Comparison of ENCODE assay signal across 18 cellular contexts in genomic region chr15:58626378-58626777, GRCh38.
A peak's percentile ranks its signal among the peaks of the same experiment; 100 is the strongest.
DNase-seq lines count a peak whose midpoint lies in the region; ATAC-seq and TF ChIP-seq lines count a peak whose summit lies in the region.
"Had no signal": no experiment of that assay in that cellular context is flagged by ENCODE, and none has a peak within 500 bp of the region (broad histone marks: within the 10 kb centered on the region; RNA-seq: fewer than 3 reads in every experiment).

No MANE protein-coding gene starts in this region.

- no peak overlapping the region for H3K4me2 ChIP-seq in SK-N-SH
- H3K4me2 ChIP-seq: BLaER1, KMS-11 had no signal

- peaks cover 41% of the 10 kb centered on the region for H3K4me1 Mint-ChIP-seq in activated T-cell treated with anti-CD3 and anti-CD28 coated beads, Interleukin-2, amount 50 U/mL, for 72 hours (ENCODE audit: low read depth)
- H3K4me1 Mint-ChIP-seq in activated T-cell treated with anti-CD3 and anti-CD28 coated beads, Interleukin-2, amount 50 U/mL, for 4 hours (ENCODE audit: low read depth), result peaks cover 72% of the 10 kb centered on the region
- peaks cover 69 to 88% (median 84%) of the 10 kb centered on the region in 3 donors for H3K4me1 Mint-ChIP-seq in CD8-positive, alpha-beta memory T cell
- peaks cover 70% of the 10 kb centered on the region for H3K4me1 Mint-ChIP-seq in central memory CD8-positive, alpha-beta T cell
- H3K4me1 Mint-ChIP-seq in natural killer cell treated with Interleukin-12 subunit alpha and Interleukin-12 subunit beta and Interleukin-15 and Interleukin-18, amount 100 ng/mL, for 72 hours (ENCODE audit: low read depth in 2 of 2), result peaks cover 53 to 66% of the 10 kb centered on the region in 2 donors
- H3K4me1 Mint-ChIP-seq in stimulated activated naive B cell treated with anti-CD40 and anti-IgM and Interleukin-4, amounts not matched to agents 10 μg/mL and 1 μg/mL and 100 μg/mL, for 72 hours, result peaks cover 16 to 31% of the 10 kb centered on the region in 2 donors

- no peak for ATAC-seq in activated T-cell treated with anti-CD3 and anti-CD28 coated beads, Interleukin-2, amount 50 U/mL, for 72 hours (replicated peaks in 1 of 2)
- no peak for ATAC-seq in activated T-cell treated with anti-CD3 and anti-CD28 coated beads, Interleukin-2, amount 50 U/mL, for 4 hours
- no peak for ATAC-seq in central memory CD8-positive, alpha-beta T cell (replicated peaks; ENCODE audit: extremely low read depth, poor library complexity, severe bottlenecking)
- no peak for ATAC-seq in natural killer cell treated with Interleukin-12 subunit alpha and Interleukin-12 subunit beta and Interleukin-15 and Interleukin-18, amount 100 ng/mL, for 72 hours
- no peak for ATAC-seq in foreskin keratinocyte
- no peak for ATAC-seq in stimulated activated naive B cell treated with anti-CD40 and anti-IgM and Interleukin-4, amounts not matched to agents 10 μg/mL and 1 μg/mL and 100 μg/mL, for 72 hours (replicated peaks)

- H3K9me3 ChIP-seq in CD8-positive, alpha-beta memory T cell (ENCODE audit: low read length), result no peaks in the 10 kb centered on the region
- H3K9me3 ChIP-seq in SK-N-SH, result no peaks in the 10 kb centered on the region

- POLR2A ChIA-PET in CD8-positive, alpha-beta memory T cell (lab: Charles Lee), result no interaction called here
- POLR2A ChIA-PET in SK-N-SH (lab: Yijun Ruan, JAX), result no interaction called here

- H3K4me1 ChIP-seq in CD8-positive, alpha-beta memory T cell (ENCODE audit: insufficient read depth, low read length), result peaks cover 30% of the 10 kb centered on the region
- peaks cover 2 to 7% of the 10 kb centered on the region in 2 experiments; a peak in 2 of 4 replicates for H3K4me1 ChIP-seq in SK-N-SH (ENCODE audit: control insufficient read depth in 1 of 2, insufficient read depth in 2 of 2, low read depth in 1 of 2, low read length in 1 of 2)
- no peaks in the 10 kb centered on the region for H3K4me1 ChIP-seq in foreskin keratinocyte

- WGBS in SK-N-SH (ENCODE audit: low lambda C conversion rate), result 97% methylated on average over 3 of the region's 3 CpGs

- peaks cover 11 to 31% of the 10 kb centered on the region in 2 donors for H3K36me3 Mint-ChIP-seq in activated T-cell treated with anti-CD3 and anti-CD28 coated beads, Interleukin-2, amount 50 U/mL, for 72 hours (ENCODE audit: insufficient read depth in 2 of 2)
- H3K36me3 Mint-ChIP-seq in activated T-cell treated with anti-CD3 and anti-CD28 coated beads, Interleukin-2, amount 50 U/mL, for 4 hours (ENCODE audit: insufficient read depth), result peaks cover 36% of the 10 kb centered on the region
- peaks cover 23 to 53% (median 30%) of the 10 kb centered on the region in 3 donors for H3K36me3 Mint-ChIP-seq in CD8-positive, alpha-beta memory T cell
- peaks cover 5% of the 10 kb centered on the region for H3K36me3 Mint-ChIP-seq in central memory CD8-positive, alpha-beta T cell (ENCODE audit: insufficient read depth)
- H3K36me3 Mint-ChIP-seq in natural killer cell treated with Interleukin-12 subunit alpha and Interleukin-12 subunit beta and Interleukin-15 and Interleukin-18, amount 100 ng/mL, for 72 hours, result peaks cover 26% of the 10 kb centered on the region
- H3K36me3 Mint-ChIP-seq in stimulated activated naive B cell treated with anti-CD40 and anti-IgM and Interleukin-4, amounts not matched to agents 10 μg/mL and 1 μg/mL and 100 μg/mL, for 72 hours, result peaks cover 27 to 44% of the 10 kb centered on the region in 2 donors

- H3K27me3 ChIP-seq in CD8-positive, alpha-beta memory T cell (ENCODE audit: insufficient read depth, low read length, poor library complexity, severe bottlenecking), result no peaks in the 10 kb centered on the region
- H3K27me3 ChIP-seq in SK-N-SH (ENCODE audit: insufficient read depth) (no peaks in the 10 kb centered on the region), foreskin keratinocyte (no peaks in the 10 kb centered on the region)
- H3K27me3 ChIP-seq: BLaER1 had no signal

- no peak overlapping the region for H3K27ac ChIP-seq in CD8-positive, alpha-beta memory T cell (ENCODE audit: low read depth, low read length)
- H3K27ac ChIP-seq in SK-N-SH (ENCODE audit: low read depth in 2 of 2, low read length in 1 of 2) (no peak overlapping the region), foreskin keratinocyte (no peak overlapping the region)
- H3K27ac ChIP-seq: BLaER1, KMS-11 had no signal

- TF ChIP-seq CTCF in SK-N-SH (IDR thresholded peaks at IDR 0.05) (no peak), foreskin keratinocyte (conservative IDR thresholded peaks at IDR 0.05) (no peak)

- H3K4me3 ChIP-seq in CD8-positive, alpha-beta memory T cell (ENCODE audit: low read length), result no peak overlapping the region
- no peak overlapping the region for H3K4me3 ChIP-seq in SK-N-SH (ENCODE audit: low read depth in 2 of 2, low read length in 1 of 2)
- H3K4me3 ChIP-seq: BLaER1 had no signal

- peaks cover 4% of the 10 kb centered on the region for H3K36me3 ChIP-seq in CD8-positive, alpha-beta memory T cell (ENCODE audit: insufficient read depth, low read length)
- H3K36me3 ChIP-seq in SK-N-SH (replicated peaks in 1 of 2; ENCODE audit: control insufficient read depth in 1 of 2, insufficient read depth in 2 of 2, low read length in 1 of 2), result peaks cover 21 to 31% of the 10 kb centered on the region in 2 experiments

- CTCF ChIA-PET in CD8-positive, alpha-beta memory T cell (lab: Charles Lee), result no interaction called here
- CTCF ChIA-PET in SK-N-SH (lab: Yijun Ruan, JAX), result no interaction called here

- H3K79me2 ChIP-seq in SK-N-SH (ENCODE audit: insufficient read depth), result no peaks in the 10 kb centered on the region

- TF ChIP-seq EP300 in SK-N-SH (IDR thresholded peaks at IDR 0.05; ENCODE audit: borderline replicate concordance in 1 of 2, low read depth in 1 of 2, low read length in 1 of 2), result no peak

- no peaks in the 10 kb centered on the region for H3F3A ChIP-seq in SK-N-SH (replicated peaks; ENCODE audit: insufficient read depth)

- no peak for TF ChIP-seq RAD21 in SK-N-SH (IDR thresholded peaks at IDR 0.05; ENCODE audit: low read length)

- DNase-seq in activated T-cell treated with anti-CD3 and anti-CD28 coated beads, Interleukin-2, amount 50 U/mL, for 72 hours, result no peak
- no peak for DNase-seq in activated T-cell treated with anti-CD3 and anti-CD28 coated beads, Interleukin-2, amount 50 U/mL, for 4 hours
- DNase-seq in CD8-positive, alpha-beta memory T cell, result no peak
- DNase-seq in central memory CD8-positive, alpha-beta T cell (ENCODE audit: low spot score in 2 of 2), result no peak
- no peak for DNase-seq in natural killer cell treated with Interleukin-12 subunit alpha and Interleukin-12 subunit beta and Interleukin-15 and Interleukin-18, amount 100 ng/mL, for 72 hours (ENCODE audit: low spot score)
- DNase-seq in SK-N-SH (no peak), foreskin keratinocyte (no peak)
- no peak for DNase-seq in stimulated activated naive B cell treated with anti-CD40 and anti-IgM and Interleukin-4, amounts not matched to agents 10 μg/mL and 1 μg/mL and 100 μg/mL, for 72 hours
- DNase-seq: DMS79 treated with DMSO at 0.1 percent for 48 hours, MV-4-11, NCI-H187, NCI-H2227 treated with DMSO at 0.1 percent for 48 hours, NCI-H524, NCI-H82, OCI-M1, Right ventricle myocardium superior had no signal

- peaks cover 0 to 2% of the 10 kb centered on the region in 2 donors for H3K9me3 Mint-ChIP-seq in activated T-cell treated with anti-CD3 and anti-CD28 coated beads, Interleukin-2, amount 50 U/mL, for 72 hours
- no peaks in the 10 kb centered on the region for H3K9me3 Mint-ChIP-seq in activated T-cell treated with anti-CD3 and anti-CD28 coated beads, Interleukin-2, amount 50 U/mL, for 4 hours
- peaks cover 0 to 3% (median 0%) of the 10 kb centered on the region in 5 donors for H3K9me3 Mint-ChIP-seq in CD8-positive, alpha-beta memory T cell
- no peaks in the 10 kb centered on the region for H3K9me3 Mint-ChIP-seq in central memory CD8-positive, alpha-beta T cell
- H3K9me3 Mint-ChIP-seq in natural killer cell treated with Interleukin-12 subunit alpha and Interleukin-12 subunit beta and Interleukin-15 and Interleukin-18, amount 100 ng/mL, for 72 hours, result peaks cover 3% of the 10 kb centered on the region
- no peaks in the 10 kb centered on the region for H3K9me3 Mint-ChIP-seq in stimulated activated naive B cell treated with anti-CD40 and anti-IgM and Interleukin-4, amounts not matched to agents 10 μg/mL and 1 μg/mL and 100 μg/mL, for 72 hours

- no peak overlapping the region for H2AFZ ChIP-seq in SK-N-SH (ENCODE audit: low read depth)

- no peaks in the 10 kb centered on the region for H3K9me2 ChIP-seq in SK-N-SH

- no peaks in the 10 kb centered on the region for H4K20me1 ChIP-seq in SK-N-SH (ENCODE audit: insufficient read depth)
- H4K20me1 ChIP-seq: BLaER1 had no signal

- H3K27me3 Mint-ChIP-seq in activated T-cell treated with anti-CD3 and anti-CD28 coated beads, Interleukin-2, amount 50 U/mL, for 72 hours (ENCODE audit: low read depth), result no peaks in the 10 kb centered on the region
- no peaks in the 10 kb centered on the region for H3K27me3 Mint-ChIP-seq in activated T-cell treated with anti-CD3 and anti-CD28 coated beads, Interleukin-2, amount 50 U/mL, for 4 hours (ENCODE audit: low read depth)
- H3K27me3 Mint-ChIP-seq in CD8-positive, alpha-beta memory T cell, result peaks cover 0 to 2% of the 10 kb centered on the region in 2 donors
- no peaks in the 10 kb centered on the region for H3K27me3 Mint-ChIP-seq in central memory CD8-positive, alpha-beta T cell
- H3K27me3 Mint-ChIP-seq in natural killer cell treated with Interleukin-12 subunit alpha and Interleukin-12 subunit beta and Interleukin-15 and Interleukin-18, amount 100 ng/mL, for 72 hours, result no peaks in the 10 kb centered on the region
- H3K27me3 Mint-ChIP-seq in stimulated activated naive B cell treated with anti-CD40 and anti-IgM and Interleukin-4, amounts not matched to agents 10 μg/mL and 1 μg/mL and 100 μg/mL, for 72 hours, result no peaks in the 10 kb centered on the region

- peak overlapping the region; percentile 13 for H3K27ac Mint-ChIP-seq in activated T-cell treated with anti-CD3 and anti-CD28 coated beads, Interleukin-2, amount 50 U/mL, for 72 hours
- H3K27ac Mint-ChIP-seq in CD8-positive, alpha-beta memory T cell, result peak overlapping the region; percentile 74 to 96 (median 88)
- H3K27ac Mint-ChIP-seq in central memory CD8-positive, alpha-beta T cell (ENCODE audit: low read depth), result peak overlapping the region; percentile 96
- peak overlapping the region; percentile 93 to 98 for H3K27ac Mint-ChIP-seq in natural killer cell treated with Interleukin-12 subunit alpha and Interleukin-12 subunit beta and Interleukin-15 and Interleukin-18, amount 100 ng/mL, for 72 hours
- H3K27ac Mint-ChIP-seq in stimulated activated naive B cell treated with anti-CD40 and anti-IgM and Interleukin-4, amounts not matched to agents 10 μg/mL and 1 μg/mL and 100 μg/mL, for 72 hours, result no peak overlapping the region

- H3K4me3 Mint-ChIP-seq in activated T-cell treated with anti-CD3 and anti-CD28 coated beads, Interleukin-2, amount 50 U/mL, for 72 hours, result peak overlapping the region in 1 of 2 donors; percentile 14
- H3K4me3 Mint-ChIP-seq in activated T-cell treated with anti-CD3 and anti-CD28 coated beads, Interleukin-2, amount 50 U/mL, for 4 hours, result no peak overlapping the region
- peak overlapping the region in 5 of 7 donors; percentile 18 to 52 (median 35) for H3K4me3 Mint-ChIP-seq in CD8-positive, alpha-beta memory T cell
- no peak overlapping the region for H3K4me3 Mint-ChIP-seq in central memory CD8-positive, alpha-beta T cell
- no peak overlapping the region for H3K4me3 Mint-ChIP-seq in natural killer cell treated with Interleukin-12 subunit alpha and Interleukin-12 subunit beta and Interleukin-15 and Interleukin-18, amount 100 ng/mL, for 72 hours
- H3K4me3 Mint-ChIP-seq in stimulated activated naive B cell treated with anti-CD40 and anti-IgM and Interleukin-4, amounts not matched to agents 10 μg/mL and 1 μg/mL and 100 μg/mL, for 72 hours, result no peak overlapping the region

- no peak overlapping the region for H3K9ac ChIP-seq in SK-N-SH
- H3K9ac ChIP-seq: BLaER1, KMS-11 had no signal

Comparison
In these comparisons a context has a peak if more than half of its experiments do, and no peak if none do; other contexts are left out.
1. H3K4me3 Mint-ChIP-seq: peak in CD8-positive, alpha-beta memory T cell (5 of 7); none in activated T-cell treated with anti-CD3 and anti-CD28 coated beads, Interleukin-2, amount 50 U/mL, for 4 hours (single experiment), central memory CD8-positive, alpha-beta T cell (single experiment), natural killer cell treated with Interleukin-12 subunit alpha and Interleukin-12 subunit beta and Interleukin-15 and Interleukin-18, amount 100 ng/mL, for 72 hours (single experiment) and stimulated activated naive B cell treated with anti-CD40 and anti-IgM and Interleukin-4, amounts not matched to agents 10 μg/mL and 1 μg/mL and 100 μg/mL, for 72 hours (0 of 2).